Comparison of ENCODE assay signal across 8 cellular contexts in genomic region chr1:24688621-24689195, GRCh38. TPM values are rescaled to one million over a fixed set of nuclear protein-coding genes. Genes with fewer than 3 reads are reported as not detected.
DNase-seq lines count a peak whose midpoint lies in the region; ATAC-seq, FAIRE-seq and TF ChIP-seq lines count a peak whose summit lies in the region.

No MANE protein-coding gene starts in this region.

- POLR2A ChIA-PET in A549 (lab: Yijun Ruan, JAX), result interaction anchor here (0.7 to 1.3 kb wide), 5 partner anchors 17 to 146 kb away, joined by 3 to 9 read pairs (median 5); partner anchors contain the start of gene CLIC4

- TF ChIP-seq POLR2A in A549 (IDR thresholded peaks at IDR 0.05; ENCODE audit: low read length), result no peak

- DNase-seq in A549 (ENCODE audit: low read depth in 1 of 2, low spot score in 1 of 2) (peak; percentile 53 to 67), GM13977 (ENCODE audit: low spot score) (peak; percentile 79), NCI-H2196 (lab: John Stamatoyannopoulos, UW; ENCODE audit: unreplicated experiment) (peak; percentile 66), left colon (peak; percentile 65 to 76)
- peak; percentile 40 for DNase-seq in central memory CD4-positive, alpha-beta T cell
- DNase-seq in stimulated activated CD4-positive, alpha-beta T cell treated with anti-CD3 and anti-CD28 coated beads, Interleukin-2, amount 100 ng/mL, for 48 hours, result peak; percentile 52

- H3K27ac ChIP-seq in A549, result peak overlapping the region; percentile 46 to 67; a peak in 4 of 6 replicates

- WGBS in A549 (ENCODE audit: missing lambda C conversion rate), result 35% methylated on average over 13 of the region's 13 CpGs

- FAIRE-seq in A549 (lab: Jason Lieb, UNC), result no peak

- TF ChIP-seq EP300 in A549 (IDR thresholded peaks at IDR 0.05), result no peak

- peaks cover 6% of the 10 kb centered on the region for H3K4me1 ChIP-seq in A549

- no peak overlapping the region for H3K4me3 ChIP-seq in A549

- H3K9me3 ChIP-seq in A549, result no peaks in the 10 kb centered on the region

- ATAC-seq in A549 (peak; percentile 89), left colon (peak; percentile 98), GM21576 (IDR thresholded peaks at IDR 0.05; ENCODE audit: unreplicated experiment) (no peak)
- ATAC-seq in activated CD4-positive, CD25-positive, alpha-beta regulatory T cell treated with anti-CD3 and anti-CD28 coated beads, Interleukin-2, amount 50 U/mL, for 24 hours, result peak; percentile 60 to 75

- peak; percentile 85 to 92 for TF ChIP-seq RAD21 in A549 (conservative IDR thresholded peaks at IDR 0.05 in 1 of 2, IDR thresholded peaks at IDR 0.05 in 1 of 2)

- TF ChIP-seq CTCF in A549 (IDR thresholded peaks at IDR 0.05), result peak; percentile 79
- peak; percentile 91 for TF ChIP-seq CTCF in GM13977 (IDR thresholded peaks at IDR 0.05; ENCODE audit: extremely low read depth, insufficient read depth, missing control alignments)

- intact Hi-C loops in left colon (cut with DNase I, micrococcal nuclease), result loop anchor here in 1 of 2 donors (2.0 kb wide), 1 partner anchor 148 kb away; no protein-coding TSS in a partner anchor

- CTCF ChIA-PET in A549 (lab: Yijun Ruan, JAX), result interaction anchor here (0.6 to 7.8 kb wide), 51 partner anchors 10 to 1547 kb away, joined by 3 to 147 read pairs (median 5); partner anchors contain the start of gene CLIC4

- in situ Hi-C loops in GM13977 (cut with MboI; ENCODE audit: low pct_unique_long_range_greater_than_20kb, low sequenced_read_pairs, unreplicated experiment), result no loop called here

- no peak overlapping the region for H3K4me2 ChIP-seq in A549

TF ChIP-seq in A549, 52 proteins besides CTCF, POLR2A, EP300 and RAD21:
- no peak for TF ChIP-seq E2F6 (IDR thresholded peaks at IDR 0.05; ENCODE audit: borderline replicate concordance, low read depth)
- no peak for TF ChIP-seq NPAS2 (CRISPR knock-in tag; IDR thresholded peaks at IDR 0.05; ENCODE audit: borderline replicate concordance)
- no peak for TF ChIP-seq POLR2AphosphoS2 (conservative IDR thresholded peaks at IDR 0.05; ENCODE audit: low read length)
- TF ChIP-seq CHD2 (IDR thresholded peaks at IDR 0.05; ENCODE audit: low read length, partially characterized antibody), result no peak
- no peak for TF ChIP-seq CBX2 (IDR thresholded peaks at IDR 0.05; ENCODE audit: borderline replicate concordance, low read depth)
- TF ChIP-seq SMC3 (IDR thresholded peaks at IDR 0.05), result peak; percentile 94
TF ChIP-seq in A549: peak in this region for 1.

RNA-seq across cellular contexts. Expression of gene SRRM1, which starts 45.6 kb away (rescaled TPM):
- 72.5 and 72.8 TPM in 2 replicates for polyA plus RNA-seq in A549 (2011; rRNA removed)
- polyA plus RNA-seq in A549 (2012; cell fraction: cytosol; rRNA removed), result 34.9 and 36.6 TPM in 2 replicates
- polyA plus RNA-seq in A549 (2012; cell fraction: nucleus; rRNA removed), result 45.1 and 59.2 TPM in 2 replicates
- polyA plus RNA-seq in A549 (2017; fragmentation: RNase III; extraction: RNeasy Plus Mini Kit Qiagen cat#74134 plus additional on column Dnase treatment), result 57.6 to 64.2 TPM (median 59.6 TPM) in 3 replicates
- polyA minus RNA-seq in A549 (2011; rRNA and poly(A)+ RNA removed), result 51.7 and 62.7 TPM in 2 replicates
- total RNA-seq in left colon, result 100 to 1,000 TPM; 106 to 115 TPM

RNA-seq across cellular contexts. Expression of gene CLIC4, which starts 56.5 kb away (rescaled TPM):
- polyA plus RNA-seq in A549 (2011; rRNA removed), result 85.4 and 97.4 TPM in 2 replicates
- 12.8 and 14.1 TPM in 2 replicates for polyA plus RNA-seq in A549 (2012; cell fraction: cytosol; rRNA removed)
- 6.8 and 9.2 TPM in 2 replicates for polyA plus RNA-seq in A549 (2012; cell fraction: nucleus; rRNA removed)
- polyA plus RNA-seq in A549 (2017; fragmentation: RNase III; extraction: RNeasy Plus Mini Kit Qiagen cat#74134 plus additional on column Dnase treatment), result 52.0 to 54.4 TPM (median 52.1 TPM) in 3 replicates
- polyA minus RNA-seq in A549 (2011; rRNA and poly(A)+ RNA removed), result 20.5 and 21.3 TPM in 2 replicates
- 10 to 100 TPM; 39.4 to 79.8 TPM for total RNA-seq in left colon
